In the genomic region with DNA sequence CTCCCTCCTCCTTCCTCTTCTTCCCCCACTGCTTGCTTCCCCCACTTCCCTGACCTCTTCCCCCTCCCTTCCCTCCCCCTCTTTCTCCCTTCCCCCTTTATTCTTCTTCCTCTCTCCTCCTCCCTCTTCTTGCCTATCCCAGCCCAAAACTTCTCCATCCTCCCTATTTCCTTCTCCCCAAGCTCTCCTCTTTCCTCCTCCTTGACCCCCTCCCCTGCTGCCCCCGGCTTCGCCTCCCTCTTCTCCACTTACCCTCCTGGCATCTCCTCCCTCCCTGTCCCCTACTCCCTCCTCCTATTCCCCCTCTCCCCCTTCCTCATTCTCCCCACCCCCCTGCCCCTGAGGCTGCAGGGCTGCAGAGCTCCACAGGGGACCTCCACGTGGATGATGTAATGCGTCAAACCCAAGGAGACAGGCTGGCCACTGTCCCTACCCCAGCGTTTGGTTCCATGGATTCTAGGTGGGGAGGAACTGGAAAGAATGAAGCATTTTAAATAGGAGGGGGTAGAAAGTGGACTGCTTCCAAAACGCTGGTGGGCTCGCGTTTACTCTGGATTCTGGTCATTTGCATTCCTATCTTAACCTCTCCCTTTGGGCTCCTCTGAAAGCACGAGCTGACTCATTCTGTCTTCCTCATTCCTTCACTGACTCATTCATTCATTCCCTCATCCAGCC, we compare ENCODE assay signal across 8 cellular contexts. TPM values are rescaled to one million over a fixed set of nuclear protein-coding genes. Genes with fewer than 3 reads are reported as not detected.
DNase-seq lines count a peak whose midpoint lies in the region; ATAC-seq, FAIRE-seq and TF ChIP-seq lines count a peak whose summit lies in the region.

No MANE protein-coding gene starts in this region.

- peaks cover 32% of the 10 kb centered on the region for H3K4me1 ChIP-seq in left ventricle myocardium inferior

- H3K27ac ChIP-seq in left ventricle myocardium inferior (replicated peaks), result peak overlapping the region; percentile 16

- ATAC-seq in activated CD8-positive, alpha-beta T cell treated with anti-CD3 and anti-CD28 coated beads for 36 hours, result no peak
- ATAC-seq in HG02588 (IDR thresholded peaks at IDR 0.05; ENCODE audit: unreplicated experiment), result no peak

- H3K9me3 Mint-ChIP-seq in activated CD8-positive, alpha-beta T cell treated with anti-CD3 and anti-CD28 coated beads for 36 hours, result no peaks in the 10 kb centered on the region

- no peaks in the 10 kb centered on the region for H3K36me3 ChIP-seq in left ventricle myocardium inferior

- no peaks in the 10 kb centered on the region for H3K9me3 ChIP-seq in left ventricle myocardium inferior (replicated peaks)

- no peak for FAIRE-seq in GM12892 (lab: Jason Lieb, UNC)

- peaks cover 38% of the 10 kb centered on the region for H3K36me3 Mint-ChIP-seq in activated CD8-positive, alpha-beta T cell treated with anti-CD3 and anti-CD28 coated beads for 36 hours (ENCODE audit: low read depth)

- peak; percentile 28 to 37 for DNase-seq in AML-193 (lab: John Stamatoyannopoulos, UW)
- peak; percentile 50 for DNase-seq in HEK293T (ENCODE audit: extremely low spot score)
- DNase-seq in activated CD8-positive, alpha-beta T cell treated with anti-CD3 and anti-CD28 coated beads for 36 hours, result no peak
- DNase-seq in left ventricle myocardium inferior, result no peak
- peak; percentile 96 for DNase-seq in skeletal muscle cell (ENCODE audit: low read depth)
- DNase-seq in GM12892 (ENCODE audit: insufficient read length), result no peak
- DNase-seq in GDM1 (lab: John Stamatoyannopoulos, UW), result no peak

- H3K27me3 Mint-ChIP-seq in activated CD8-positive, alpha-beta T cell treated with anti-CD3 and anti-CD28 coated beads for 36 hours, result no peaks in the 10 kb centered on the region

- H3K4me3 ChIP-seq in left ventricle myocardium inferior (peak overlapping the region; percentile 86), skeletal muscle cell (ENCODE audit: low read depth, low read length) (peak overlapping the region; percentile 17)

- H3K4me3 Mint-ChIP-seq in activated CD8-positive, alpha-beta T cell treated with anti-CD3 and anti-CD28 coated beads for 36 hours, result peak overlapping the region; percentile 51

- TF ChIP-seq POLR2A in GM12892 (IDR thresholded peaks at IDR 0.05; ENCODE audit: low read depth, low read length), result no peak

- peaks cover 13% of the 10 kb centered on the region for H3K27me3 ChIP-seq in left ventricle myocardium inferior (ENCODE audit: low read depth)

- H3K27ac Mint-ChIP-seq in activated CD8-positive, alpha-beta T cell treated with anti-CD3 and anti-CD28 coated beads for 36 hours, result no peak overlapping the region

- intact Hi-C loops in activated CD8-positive, alpha-beta T cell treated with anti-CD3 and anti-CD28 coated beads for 36 hours (cut with micrococcal nuclease), result loop anchor here (5.0 kb wide), 1 partner anchor 66 kb away; no protein-coding TSS in a partner anchor
- intact Hi-C loops in left ventricle myocardium inferior (cut with micrococcal nuclease), result no loop called here

- CTCF ChIA-PET in HEK293T (lab: Yijun Ruan, JAX), result interaction anchor here (0.8 kb wide), 1 partner anchor 108 kb away, joined by 3 read pairs; no protein-coding TSS in a partner anchor
- CTCF ChIA-PET in activated CD8-positive, alpha-beta T cell treated with anti-CD3 and anti-CD28 coated beads for 36 hours (lab: Charles Lee), result interaction anchor here (0.9 to 1.2 kb wide), 2 partner anchors 108 to 111 kb away, joined by 4 read pairs; no protein-coding TSS in a partner anchor

- no peak for TF ChIP-seq CTCF in activated CD8-positive, alpha-beta T cell treated with anti-CD3 and anti-CD28 coated beads for 36 hours (IDR thresholded peaks at IDR 0.05)
- no peak for TF ChIP-seq CTCF in left ventricle myocardium inferior (IDR thresholded peaks at IDR 0.05; ENCODE audit: borderline replicate concordance)

- peaks cover 30% of the 10 kb centered on the region for H3K4me1 Mint-ChIP-seq in activated CD8-positive, alpha-beta T cell treated with anti-CD3 and anti-CD28 coated beads for 36 hours (ENCODE audit: low read depth)

- POLR2A ChIA-PET in HEK293T (lab: Yijun Ruan, JAX), result interaction anchor here (0.5 kb wide), 1 partner anchor 83 kb away, joined by 3 read pairs; no protein-coding TSS in a partner anchor
- POLR2A ChIA-PET in activated CD8-positive, alpha-beta T cell treated with anti-CD3 and anti-CD28 coated beads for 36 hours (lab: Charles Lee), result interaction anchor here (0.6 to 9.5 kb wide), 8 partner anchors 9 to 111 kb away, joined by 3 to 94 read pairs (median 3); no protein-coding TSS in a partner anchor

TF ChIP-seq in HEK293T, 16 proteins besides CTCF, POLR2A, EP300 and RAD21:
- TF ChIP-seq FOXM1 (IDR thresholded peaks at IDR 0.05; ENCODE audit: borderline replicate concordance), result no peak

RNA-seq across cellular contexts. Expression of gene COTL1, which starts 0.7 kb away (rescaled TPM):
- total RNA-seq in activated CD8-positive, alpha-beta T cell treated with anti-CD3 and anti-CD28 coated beads for 36 hours, result 100 to 1,000 TPM; 664 to 677 TPM
- total RNA-seq in left ventricle myocardium inferior, result 13.3 TPM
- 375 TPM for polyA plus RNA-seq in GM12892 (2012; ENCODE audit: missing spikeins)

RNA-seq across cellular contexts. Expression of gene KLHL36, which starts 29.7 kb away (rescaled TPM):
- 10 to 100 TPM; 41.0 to 44.0 TPM for total RNA-seq in activated CD8-positive, alpha-beta T cell treated with anti-CD3 and anti-CD28 coated beads for 36 hours
- 84.4 TPM for total RNA-seq in left ventricle myocardium inferior
- 11.3 TPM for polyA plus RNA-seq in GM12892 (2012; ENCODE audit: missing spikeins)

Comparison
In these comparisons a context has a peak if more than half of its experiments do, and no peak if none do; other contexts are left out.
1. DNase-seq: peak in AML-193 (2 of 2), HEK293T (single experiment) and skeletal muscle cell (single experiment); none in activated CD8-positive, alpha-beta T cell treated with anti-CD3 and anti-CD28 coated beads for 36 hours (single experiment), left ventricle myocardium inferior (single experiment), GM12892 (single experiment) and GDM1 (single experiment).
2. RNA of gene COTL1, which starts 0.7 kb away (total RNA-seq): 664 to 677 TPM in activated CD8-positive, alpha-beta T cell treated with anti-CD3 and anti-CD28 coated beads for 36 hours; 13.3 TPM in left ventricle myocardium inferior (single experiment); every median in the first group is over 10 times any median in the second.